In genomic region chr1:116153692-116154031, GRCh38 we compare ENCODE assay signal across 17 cellular contexts. TPM values are rescaled to one million over a fixed set of nuclear protein-coding genes. Genes with fewer than 3 reads are reported as not detected.
DNase-seq lines count a peak whose midpoint lies in the region; ATAC-seq, FAIRE-seq and TF ChIP-seq lines count a peak whose summit lies in the region.
"Had no signal": no experiment of that assay in that cellular context is flagged by ENCODE, and none has a peak within 500 bp of the region (broad histone marks: within the 10 kb centered on the region; RNA-seq: fewer than 3 reads in every experiment).

No MANE protein-coding gene starts in this region.

- no peak overlapping the region for H3K9ac ChIP-seq in colonic mucosa (ENCODE audit: low read depth in 2 of 2, low read length in 2 of 2)
- no peak overlapping the region for H3K9ac ChIP-seq in kidney (ENCODE audit: low read length in 2 of 2)
- H3K9ac ChIP-seq: BLaER1 had no signal

- intact Hi-C loops in CD4-positive, alpha-beta memory T cell (cut with micrococcal nuclease), result loop anchor here (5.0 kb wide), 2 partner anchors 79 to 224 kb away; no protein-coding TSS in a partner anchor
- intact Hi-C loops in colonic mucosa (cut with DNase I) (no loop called here), right lobe of liver (cut with DNase I) (no loop called here), transverse colon (cut with DNase I; ENCODE audit: low total_unique reads) (loop anchor here (5.0 kb wide), 1 partner anchor 334 kb away; no protein-coding TSS in a partner anchor), kidney (cut with DNase I) (no loop called here)

- H3K27ac ChIP-seq in CD4-positive, alpha-beta memory T cell (ENCODE audit: low read depth, low read length), result no peak overlapping the region
- H3K27ac ChIP-seq in colonic mucosa, result peak overlapping the region; percentile 65
- H3K27ac ChIP-seq in right lobe of liver, result peak overlapping the region; percentile 61 to 86 (median 84)
- H3K27ac ChIP-seq in transverse colon, result peak overlapping the region; percentile 76 to 87 (median 82)
- peak overlapping the region in 1 of 2 donors; percentile 68 for H3K27ac ChIP-seq in kidney (ENCODE audit: low read depth in 2 of 2, low read length in 2 of 2)
- H3K27ac ChIP-seq: BLaER1 had no signal

- H3K27me3 ChIP-seq in CD4-positive, alpha-beta memory T cell (ENCODE audit: insufficient read depth, low read length), result no peaks in the 10 kb centered on the region
- no peaks in the 10 kb centered on the region for H3K27me3 ChIP-seq in colonic mucosa
- no peaks in the 10 kb centered on the region for H3K27me3 ChIP-seq in right lobe of liver
- no peaks in the 10 kb centered on the region for H3K27me3 ChIP-seq in transverse colon
- H3K27me3 ChIP-seq: BLaER1 had no signal

- peaks cover 17% of the 10 kb centered on the region for H3K4me1 ChIP-seq in CD4-positive, alpha-beta memory T cell (ENCODE audit: insufficient read depth, low read length)
- H3K4me1 ChIP-seq in colonic mucosa, result peaks cover 6% of the 10 kb centered on the region
- peaks cover 0 to 26% (median 11%) of the 10 kb centered on the region in 4 donors for H3K4me1 ChIP-seq in right lobe of liver
- H3K4me1 ChIP-seq in transverse colon, result peaks cover 3 to 37% (median 24%) of the 10 kb centered on the region in 4 donors
- peaks cover 14 to 19% of the 10 kb centered on the region in 2 donors for H3K4me1 ChIP-seq in kidney (ENCODE audit: control insufficient read depth in 1 of 2, insufficient read depth in 1 of 2, low read depth in 1 of 2, low read length in 2 of 2)

- no peak for FAIRE-seq in kidney (lab: Jason Lieb, UNC)
- FAIRE-seq: GM12878, GM18507 had no signal

- H3K36me3 ChIP-seq in CD4-positive, alpha-beta memory T cell (ENCODE audit: insufficient read depth, low read length), result no peaks in the 10 kb centered on the region
- H3K36me3 ChIP-seq in colonic mucosa (no peaks in the 10 kb centered on the region), right lobe of liver (no peaks in the 10 kb centered on the region), transverse colon (no peaks in the 10 kb centered on the region), kidney (ENCODE audit: control insufficient read depth in 1 of 2, insufficient read depth in 2 of 2, low read length in 2 of 2) (no peaks in the 10 kb centered on the region)
- H3K36me3 ChIP-seq: BLaER1 had no signal

- TF ChIP-seq POLR2A in right lobe of liver (IDR thresholded peaks at IDR 0.05), result no peak
- no peak for TF ChIP-seq POLR2A in transverse colon (IDR thresholded peaks at IDR 0.05)

- in situ Hi-C loops in transverse colon (cut with MboI; ENCODE audit: low pct_ligation_motif_present in 1 of 4, low pct_unique_long_range_greater_than_20kb in 1 of 4, low sequenced_read_pairs in 3 of 4), result loop anchor here in 2 of 4 donors (10.0 to 25.0 kb wide), 2 partner anchors 209 to 331 kb away; partner anchors contain the start of gene ATP1A1 (in 2 of the 2)

- no peak overlapping the region for H3K4me3 ChIP-seq in CD4-positive, alpha-beta memory T cell (ENCODE audit: low read length in 2 of 2)
- H3K4me3 ChIP-seq in colonic mucosa, result no peak overlapping the region
- no peak overlapping the region for H3K4me3 ChIP-seq in right lobe of liver
- H3K4me3 ChIP-seq in transverse colon, result no peak overlapping the region
- H3K4me3 ChIP-seq in kidney (ENCODE audit: low read length in 2 of 2), result no peak overlapping the region
- H3K4me3 ChIP-seq: BLaER1, GM12878 had no signal

- CTCF ChIA-PET in CD4-positive, alpha-beta memory T cell (lab: Charles Lee; ENCODE audit: partially characterized antibody), result interaction anchor here (0.9 to 3.5 kb wide), 7 partner anchors 12 to 346 kb away, joined by 3 to 27 read pairs (median 8); no protein-coding TSS in a partner anchor

- peaks cover 0 to 17% (median 7%) of the 10 kb centered on the region in 8 donors for H3K9me3 Mint-ChIP-seq in CD4-positive, alpha-beta memory T cell

- no peak for TF ChIP-seq CTCF in colonic mucosa (IDR thresholded peaks at IDR 0.05)
- no peak for TF ChIP-seq CTCF in right lobe of liver (IDR thresholded peaks at IDR 0.05)
- no peak for TF ChIP-seq CTCF in transverse colon (IDR thresholded peaks at IDR 0.05)
- TF ChIP-seq CTCF in kidney (IDR thresholded peaks at IDR 0.05; ENCODE audit: borderline replicate concordance, extremely low read depth, insufficient read depth), result no peak

- ATAC-seq in right lobe of liver (peak; percentile 31 to 58 (median 37)), GM19455 (IDR thresholded peaks at IDR 0.05; ENCODE audit: unreplicated experiment) (no peak)
- ATAC-seq: GM12878 had no signal

- peaks cover 0 to 3% of the 10 kb centered on the region in 2 donors for H3K27me3 Mint-ChIP-seq in CD4-positive, alpha-beta memory T cell

- POLR2A ChIA-PET in CD4-positive, alpha-beta memory T cell (lab: Charles Lee; ENCODE audit: partially characterized antibody), result interaction anchor here (0.8 to 1.8 kb wide), 3 partner anchors 15 to 332 kb away, joined by 3 to 5 read pairs (median 5); no protein-coding TSS in a partner anchor

- H3K36me3 Mint-ChIP-seq in CD4-positive, alpha-beta memory T cell, result peaks cover 0 to 1% of the 10 kb centered on the region in 2 donors
- H3K36me3 Mint-ChIP-seq: IgD-negative memory B cell had no signal

- no peak for TF ChIP-seq EP300 in transverse colon (IDR thresholded peaks at IDR 0.05; ENCODE audit: low read depth)

- peak overlapping the region in 4 of 7 donors; percentile 25 to 51 (median 48) for H3K27ac Mint-ChIP-seq in CD4-positive, alpha-beta memory T cell
- H3K27ac Mint-ChIP-seq: H9 had no signal

- no peak for DNase-seq in CD4-positive, alpha-beta memory T cell
- DNase-seq in colonic mucosa (peak; percentile 18), right lobe of liver (no peak), transverse colon (no peak), kidney (no peak)
- no peak for DNase-seq in effector CD8-positive, alpha-beta T cell (lab: John Stamatoyannopoulos, UW)
- DNase-seq: AML-193, Calu3, DMS 273 treated with DMSO at 0.1 percent for 48 hours, GOT3, H9 had no signal

- peaks cover 8 to 23% (median 15%) of the 10 kb centered on the region in 4 donors for H3K4me1 Mint-ChIP-seq in CD4-positive, alpha-beta memory T cell

- H3K9me3 ChIP-seq in CD4-positive, alpha-beta memory T cell (ENCODE audit: control insufficient read depth in 1 of 2, low read length in 2 of 2), result no peaks in the 10 kb centered on the region
- H3K9me3 ChIP-seq in colonic mucosa (no peaks in the 10 kb centered on the region), right lobe of liver (no peaks in the 10 kb centered on the region), transverse colon (no peaks in the 10 kb centered on the region), kidney (ENCODE audit: control insufficient read depth in 1 of 2, low read length in 2 of 2) (no peaks in the 10 kb centered on the region)
- H3K9me3 ChIP-seq: BLaER1 had no signal

- peak overlapping the region in 1 of 8 donors; percentile 2 for H3K4me3 Mint-ChIP-seq in CD4-positive, alpha-beta memory T cell
- H3K4me3 Mint-ChIP-seq: H9, IgD-negative memory B cell had no signal

RNA-seq across cellular contexts. Expression of gene MAB21L3, which starts 42.5 kb away (rescaled TPM):
- total RNA-seq in CD4-positive, alpha-beta memory T cell, result not detected
- not detected for polyA plus RNA-seq in CD4-positive, alpha-beta memory T cell
- 1 to 10 TPM; 3.9 to 4.5 TPM for total RNA-seq in colonic mucosa
- 1 to 10 TPM in 3 of 6 experiments, under 1 TPM in 3; 0.09 to 7.2 (median 1.1) TPM for total RNA-seq in right lobe of liver
- total RNA-seq in transverse colon, result 1 to 10 TPM in 3 of 4 donors, under 1 TPM in 1; 0.20 to 9.4 (median 4.8) TPM
- 2.9 TPM for total RNA-seq in kidney
- 0.24 TPM for polyA plus RNA-seq in kidney (ENCODE audit: insufficient read depth, low read depth, low replicate concordance)
- total RNA-seq: H9, HT-29 had no signal
- polyA plus RNA-seq: IgD-negative memory B cell had no signal

Comparison
In these comparisons a context has a peak if more than half of its experiments do, and no peak if none do; other contexts are left out.
1. intact Hi-C loops: an anchor here in CD4-positive, alpha-beta memory T cell (5.0 kb wide) and transverse colon (5.0 kb wide); none called in colonic mucosa, right lobe of liver and kidney.